ENCODE assay signal across 8 cellular contexts in the genomic region with DNA sequence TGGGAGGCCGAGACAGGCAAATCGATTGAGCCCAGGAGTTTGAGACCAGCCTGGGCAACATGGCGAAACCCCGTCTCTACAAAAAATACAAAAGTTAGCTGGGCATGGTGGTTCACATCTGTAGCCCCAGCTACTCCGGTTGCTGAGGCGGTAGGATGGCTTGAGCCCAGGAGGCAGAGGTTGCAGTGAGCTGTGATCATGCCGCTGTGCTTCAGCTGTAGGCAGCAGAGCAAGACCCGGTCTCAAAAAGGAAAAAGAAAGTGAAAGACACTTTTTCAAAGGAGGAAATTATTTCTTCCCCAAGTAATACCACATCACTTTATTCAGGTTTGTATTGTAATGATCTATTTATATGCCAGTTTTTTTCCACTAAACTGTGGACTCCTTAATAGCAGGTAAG. TPM values are rescaled to one million over a fixed set of nuclear protein-coding genes. Genes with fewer than 3 reads are reported as not detected.
DNase-seq lines count a peak whose midpoint lies in the region; ATAC-seq lines count a peak whose summit lies in the region.

No MANE protein-coding gene starts in this region.

- no peaks in the 10 kb centered on the region for H3K27me3 Mint-ChIP-seq in T-helper 17 cell

- H3K36me3 Mint-ChIP-seq in T-helper 17 cell (ENCODE audit: low read depth): no peaks in the 10 kb centered on the region

- no peaks in the 10 kb centered on the region for H3K27me3 ChIP-seq in right cardiac atrium (ENCODE audit: control insufficient read depth, insufficient read depth)

- 86% methylated on average over 8 of the region's 8 CpGs for WGBS in right cardiac atrium

- H3K9me3 ChIP-seq in T-helper 17 cell (ENCODE audit: control insufficient read depth, low read length, poor library complexity, severe bottlenecking): no peaks in the 10 kb centered on the region
- no peaks in the 10 kb centered on the region for H3K9me3 ChIP-seq in right cardiac atrium (ENCODE audit: control insufficient read depth, low read length)

- H3K4me1 ChIP-seq in right cardiac atrium (ENCODE audit: control insufficient read depth, insufficient read depth, low read length): no peaks in the 10 kb centered on the region

- intact Hi-C loops in right cardiac atrium (cut with DNase I): no loop called here

- peak overlapping the region; percentile 86 for H3K27ac Mint-ChIP-seq in T-helper 17 cell

- no peak overlapping the region for H3K4me3 ChIP-seq in right cardiac atrium (ENCODE audit: low read length)

- no peak overlapping the region for H3K27ac ChIP-seq in right cardiac atrium (ENCODE audit: low read length)

- no peak for DNase-seq in T-helper 17 cell
- peak; percentile 44 for DNase-seq in kidney tubule cell (ENCODE audit: low spot score)
- no peak for DNase-seq in kidney glomerular epithelial cell (lab: John Stamatoyannopoulos, UW)
- no peak for DNase-seq in right cardiac atrium
- DNase-seq in DMS79 treated with DMSO at 0.1 percent for 48 hours (lab: John Stamatoyannopoulos, UW): no peak
- no peak for DNase-seq in DMS53 (lab: John Stamatoyannopoulos, UW)

- ATAC-seq in GM18519 (IDR thresholded peaks at IDR 0.05; ENCODE audit: low FRiP score, unreplicated experiment) (peak; percentile 89), HG02870 (IDR thresholded peaks at IDR 0.05; ENCODE audit: unreplicated experiment) (peak; percentile 76), T-helper 17 cell (peak; percentile 85), right cardiac atrium (no peak)

- H3K4me3 Mint-ChIP-seq in T-helper 17 cell: peak overlapping the region; percentile 80

- H3K4me1 Mint-ChIP-seq in T-helper 17 cell: peaks cover 14% of the 10 kb centered on the region

RNA-seq across cellular contexts. Expression of a gene that starts 35.7 kb away (rescaled TPM):
- total RNA-seq in T-helper 17 cell (10 to 100 TPM in 1 of 2 donors, 1 to 10 TPM in 1; 9.2 to 10.4 TPM), right cardiac atrium (1 to 10 TPM; 1.8 to 2.1 (median 1.8) TPM)
- 0.81 TPM for polyA plus RNA-seq in right cardiac atrium

RNA-seq across cellular contexts. Expression of a gene that starts 56.8 kb away (rescaled TPM):
- total RNA-seq in T-helper 17 cell (under 1 TPM; 0.42 to 0.52 TPM), right cardiac atrium (not detected)
- 0.05 TPM for polyA plus RNA-seq in right cardiac atrium

Comparison
In these comparisons a context has a peak if more than half of its experiments do, and no peak if none do; other contexts are left out.
1. ATAC-seq: peak in GM18519 (single experiment), HG02870 (single experiment) and T-helper 17 cell (single experiment); none in right cardiac atrium (0 of 2).